ENCODE assay signal across 21 cellular contexts in genomic region chr5:62385816-62386400, GRCh38. TPM values are rescaled to one million over a fixed set of nuclear protein-coding genes. Genes with fewer than 3 reads are reported as not detected.
DNase-seq lines count a peak whose midpoint lies in the region; ATAC-seq and TF ChIP-seq lines count a peak whose summit lies in the region.
"Had no signal": no experiment of that assay in that cellular context is flagged by ENCODE, and none has a peak within 500 bp of the region (broad histone marks: within the 10 kb centered on the region; RNA-seq: fewer than 3 reads in every experiment).

No MANE protein-coding gene starts in this region.

- H3K4me1 Mint-ChIP-seq in activated CD4-positive, alpha-beta T cell treated with anti-CD3 and anti-CD28 coated beads for 36 hours, result peaks cover 3% of the 10 kb centered on the region
- H3K4me1 Mint-ChIP-seq: activated naive CD4-positive, alpha-beta T cell treated with anti-CD3 and anti-CD28 coated beads, Interleukin-2, amount 10 ng/mL, durations not matched to agents 7 days and 5 days had no signal

- TF ChIP-seq POLR2A in gastrocnemius medialis (IDR thresholded peaks at IDR 0.05), result no peak

- intact Hi-C loops in activated CD4-positive, alpha-beta T cell treated with anti-CD3 and anti-CD28 coated beads for 36 hours (cut with DNase I, micrococcal nuclease), result no loop called here
- intact Hi-C loops in gastrocnemius medialis (cut with DNase I; ENCODE audit: low total_unique reads), result loop anchor here (2.0 kb wide), 1 partner anchor 17 kb away; the partner anchor contains the start of gene DIMT1
- intact Hi-C loops in ascending aorta (cut with DNase I), result no loop called here

- POLR2A ChIA-PET in activated CD4-positive, alpha-beta T cell treated with anti-CD3 and anti-CD28 coated beads for 36 hours (lab: Charles Lee), result no interaction called here
- POLR2A ChIA-PET in RWPE1 (lab: Yijun Ruan, JAX; ENCODE audit: low non-redundant PET), result no interaction called here

- CTCF ChIA-PET in activated CD4-positive, alpha-beta T cell treated with anti-CD3 and anti-CD28 coated beads for 36 hours (lab: Charles Lee), result interaction anchor here (0.9 kb wide), 1 partner anchor 38 kb away, joined by 4 read pairs; no protein-coding TSS in a partner anchor
- CTCF ChIA-PET in RWPE1 (lab: Yijun Ruan, JAX), result interaction anchor here (0.6 kb wide), 1 partner anchor 1973 kb away, joined by 3 read pairs; no protein-coding TSS in a partner anchor

- ATAC-seq in activated CD4-positive, alpha-beta T cell treated with anti-CD3 and anti-CD28 coated beads for 36 hours, result no peak
- ATAC-seq in gastrocnemius medialis, result no peak
- ATAC-seq: left cardiac atrium had no signal

- no peaks in the 10 kb centered on the region for H3K9me3 Mint-ChIP-seq in activated CD4-positive, alpha-beta T cell treated with anti-CD3 and anti-CD28 coated beads for 36 hours (ENCODE audit: low read depth)
- H3K9me3 Mint-ChIP-seq: activated naive CD4-positive, alpha-beta T cell treated with anti-CD3 and anti-CD28 coated beads, Interleukin-2, amount 10 ng/mL, durations not matched to agents 7 days and 5 days had no signal

- H3K4me3 Mint-ChIP-seq in activated CD4-positive, alpha-beta T cell treated with anti-CD3 and anti-CD28 coated beads for 36 hours, result no peak overlapping the region
- H3K4me3 Mint-ChIP-seq: activated naive CD4-positive, alpha-beta T cell treated with anti-CD3 and anti-CD28 coated beads, Interleukin-2, amount 10 ng/mL, durations not matched to agents 7 days and 5 days had no signal

- H3K36me3 ChIP-seq in gastrocnemius medialis (peaks cover 0 to 76% of the 10 kb centered on the region in 2 donors), ascending aorta (peaks cover 36 to 65% of the 10 kb centered on the region in 2 donors)

- in situ Hi-C loops in gastrocnemius medialis (cut with MboI; ENCODE audit: low sequenced_read_pairs in 4 of 4), result no loop called here

- no peak overlapping the region for H3K4me3 ChIP-seq in gastrocnemius medialis
- no peak overlapping the region for H3K4me3 ChIP-seq in ascending aorta
- H3K4me3 ChIP-seq: dorsolateral prefrontal cortex, spleen, tibial artery had no signal

- DNase-seq in activated CD4-positive, alpha-beta T cell treated with anti-CD3 and anti-CD28 coated beads for 36 hours, result no peak
- no peak for DNase-seq in activated CD4-positive, alpha-beta T cell treated with anti-CD3 and anti-CD28 coated beads for 48 hours
- DNase-seq in RWPE1 (ENCODE audit: low spot score) (peak; percentile 43), epithelial cell of prostate (ENCODE audit: low read depth, low spot score) (no peak), gastrocnemius medialis (no peak), T1000 (lab: John Stamatoyannopoulos, UW) (no peak), ascending aorta (ENCODE audit: low spot score in 2 of 2) (no peak), NCI-H187 treated with DMSO at 0.1 percent for 48 hours (lab: John Stamatoyannopoulos, UW) (no peak)
- DNase-seq: activated naive CD4-positive, alpha-beta T cell treated with anti-CD3 and anti-CD28 coated beads, Interleukin-2, amount 10 ng/mL, durations not matched to agents 7 days and 5 days; C1 segment of cervical spinal cord; DND-41; dorsolateral prefrontal cortex; hippocampal formation; left cardiac atrium; NCI-H1930; NCI-H526; OCI-M1; posterior cingulate gyrus; spleen; SW 1271; tibial artery had no signal

- TF ChIP-seq CTCF in RWPE1 (conservative IDR thresholded peaks at IDR 0.05; ENCODE audit: low read depth) (no peak), gastrocnemius medialis (IDR thresholded peaks at IDR 0.05 in 4 of 5, conservative IDR thresholded peaks at IDR 0.05 in 1 of 5) (no peak), ascending aorta (IDR thresholded peaks at IDR 0.05) (no peak)

- H3K4me1 ChIP-seq in gastrocnemius medialis (peaks cover 11 to 13% of the 10 kb centered on the region in 2 donors), ascending aorta (no peaks in the 10 kb centered on the region)
- H3K4me1 ChIP-seq: spleen had no signal

- H3K27ac ChIP-seq in RWPE1, result no peak overlapping the region
- H3K27ac ChIP-seq in epithelial cell of prostate, result peak overlapping the region; percentile 83
- peak overlapping the region in 3 of 4 donors; percentile 42 to 70 (median 62) for H3K27ac ChIP-seq in gastrocnemius medialis
- no peak overlapping the region for H3K27ac ChIP-seq in ascending aorta
- H3K27ac ChIP-seq: spleen had no signal

- H3K27me3 Mint-ChIP-seq in activated CD4-positive, alpha-beta T cell treated with anti-CD3 and anti-CD28 coated beads for 36 hours, result no peaks in the 10 kb centered on the region
- H3K27me3 Mint-ChIP-seq: activated naive CD4-positive, alpha-beta T cell treated with anti-CD3 and anti-CD28 coated beads, Interleukin-2, amount 10 ng/mL, durations not matched to agents 7 days and 5 days had no signal

- H3K27me3 ChIP-seq in gastrocnemius medialis (no peaks in the 10 kb centered on the region), ascending aorta (no peaks in the 10 kb centered on the region)
- H3K27me3 ChIP-seq: dorsolateral prefrontal cortex, spleen, tibial artery had no signal

- H3K36me3 Mint-ChIP-seq in activated CD4-positive, alpha-beta T cell treated with anti-CD3 and anti-CD28 coated beads for 36 hours (ENCODE audit: low read depth), result peaks cover 46% of the 10 kb centered on the region

- H3K9me3 ChIP-seq in gastrocnemius medialis, result no peaks in the 10 kb centered on the region
- no peaks in the 10 kb centered on the region for H3K9me3 ChIP-seq in ascending aorta
- H3K9me3 ChIP-seq: spleen, tibial artery had no signal

- peak overlapping the region; percentile 15 for H3K27ac Mint-ChIP-seq in activated CD4-positive, alpha-beta T cell treated with anti-CD3 and anti-CD28 coated beads for 36 hours
- H3K27ac Mint-ChIP-seq: activated naive CD4-positive, alpha-beta T cell treated with anti-CD3 and anti-CD28 coated beads, Interleukin-2, amount 10 ng/mL, durations not matched to agents 7 days and 5 days had no signal

RNA-seq across cellular contexts. Expression of gene DIMT1, which starts 17.8 kb away (rescaled TPM):
- total RNA-seq in activated CD4-positive, alpha-beta T cell treated with anti-CD3 and anti-CD28 coated beads for 36 hours, result 10 to 100 TPM; 38.9 to 52.2 TPM
- total RNA-seq in gastrocnemius medialis (10 to 100 TPM; 13.5 to 28.3 (median 21.4) TPM), ascending aorta (8.6 TPM)

RNA-seq across cellular contexts. Expression of gene IPO11, which starts 26.7 kb away (rescaled TPM):
- total RNA-seq in activated CD4-positive, alpha-beta T cell treated with anti-CD3 and anti-CD28 coated beads for 36 hours, result 10 to 100 TPM; 57.2 to 69.9 TPM
- total RNA-seq in gastrocnemius medialis (10 to 100 TPM; 15.5 to 36.0 (median 20.1) TPM), ascending aorta (11.8 TPM)

Comparison
In these comparisons a context has a peak if more than half of its experiments do, and no peak if none do; other contexts are left out.
1. H3K27ac ChIP-seq: peak in epithelial cell of prostate (single experiment) and gastrocnemius medialis (3 of 4); none in RWPE1 (single experiment) and ascending aorta (0 of 2).